In the genomic region with DNA sequence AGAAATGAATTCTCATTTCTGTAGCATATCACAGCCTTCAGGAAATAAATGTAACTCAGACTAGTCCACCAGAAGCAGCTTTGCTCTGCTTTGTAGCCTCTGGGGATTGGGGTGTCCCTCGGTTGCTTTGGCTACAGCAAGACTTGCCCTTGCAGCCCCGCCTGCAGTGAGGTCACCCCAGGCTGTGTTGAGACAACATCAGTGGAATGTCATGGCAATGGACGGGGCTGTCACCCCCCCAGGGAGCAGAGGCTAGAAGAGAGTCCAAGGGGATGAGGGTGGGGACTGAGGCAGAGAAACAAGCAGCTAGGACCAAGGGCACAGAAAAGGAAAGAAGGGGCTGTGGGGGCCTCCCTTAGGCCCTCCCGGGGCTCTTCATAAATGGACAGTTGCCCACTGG, we compare ENCODE assay signal across 14 cellular contexts. TPM values are rescaled to one million over a fixed set of nuclear protein-coding genes. Genes with fewer than 3 reads are reported as not detected.
DNase-seq lines count a peak whose midpoint lies in the region; ATAC-seq, FAIRE-seq and TF ChIP-seq lines count a peak whose summit lies in the region.
"Had no signal": no experiment of that assay in that cellular context is flagged by ENCODE, and none has a peak within 500 bp of the region (broad histone marks: within the 10 kb centered on the region; RNA-seq: fewer than 3 reads in every experiment).

No MANE protein-coding gene starts in this region.

- DNase-seq in Caco-2 (no peak), adrenal gland (peak in 6 of 7 donors; percentile 45 to 78 (median 56)), Right ventricle myocardium inferior (ENCODE audit: missing footprints) (peak; percentile 91), osteocyte (ENCODE audit: extremely low spot score, unreplicated experiment) (peak; percentile 91), NCI-H2029 treated with DMSO at 0.1 percent for 48 hours (lab: John Stamatoyannopoulos, UW) (no peak), NCI-H1417 (lab: John Stamatoyannopoulos, UW) (no peak), frontal cortex (ENCODE audit: low spot score in 2 of 2) (no peak)
- no peak for DNase-seq in activated CD4-positive, CD25-positive, alpha-beta regulatory T cell (lab: John Stamatoyannopoulos, UW)
- DNase-seq: activated naive CD4-positive, alpha-beta T cell treated with anti-CD3 and anti-CD28 coated beads, Interleukin-2, amount 10 ng/mL, durations not matched to agents 7 days and 5 days; head of caudate nucleus; NCI-H82; posterior cingulate gyrus had no signal

- CTCF ChIA-PET in Caco-2 (lab: Charles Lee) = no interaction called here

- no peaks in the 10 kb centered on the region for H3K27me3 Mint-ChIP-seq in Caco-2 (ENCODE audit: insufficient read depth, unreplicated experiment)
- H3K27me3 Mint-ChIP-seq in osteocyte (ENCODE audit: unreplicated experiment) = no peaks in the 10 kb centered on the region

- BruUV-seq in Caco-2 (replicated peaks; lab: Mats Ljungman, UMichigan) = no TSS peak

- H3K4me3 Mint-ChIP-seq in Caco-2 (ENCODE audit: unreplicated experiment) (no peak overlapping the region), osteocyte (ENCODE audit: unreplicated experiment) (peak overlapping the region; percentile 76)
- H3K4me3 Mint-ChIP-seq: activated naive CD4-positive, alpha-beta T cell treated with anti-CD3 and anti-CD28 coated beads, Interleukin-2, amount 10 ng/mL, durations not matched to agents 7 days and 5 days; B cell had no signal

- FAIRE-seq in frontal cortex (lab: Jason Lieb, UNC) = no peak
- FAIRE-seq: TTC549 had no signal

- H3K4me3 ChIP-seq in Caco-2 (ENCODE audit: low read depth, low read length) (no peak overlapping the region), adrenal gland (peak overlapping the region in 1 of 4 donors; percentile 26)

- 33 to 68% (median 41%) methylated on average over 4 of the region's 4 CpGs for WGBS in adrenal gland, 4 donors

- no peaks in the 10 kb centered on the region for H3K4me1 ChIP-seq in Caco-2
- H3K4me1 ChIP-seq in adrenal gland (replicated peaks in 1 of 2) = peaks cover 0 to 38% of the 10 kb centered on the region in 2 donors

- POLR2A ChIA-PET in Caco-2 (lab: Charles Lee) = no interaction called here

- peak; percentile 89 for ATAC-seq in Right ventricle myocardium inferior

- intact Hi-C loops in Caco-2 (cut with micrococcal nuclease; ENCODE audit: unreplicated experiment) (no loop called here), adrenal gland (cut with DNase I) (loop anchor here in 1 of 2 donors (10.0 kb wide), 1 partner anchor 52 kb away; a partner anchor contains a TSS), Right ventricle myocardium inferior (cut with DNase I) (loop anchor here (2.0 to 5.0 kb wide), 2 partner anchors 32 to 50 kb away; a partner anchor contains a TSS)

- H3K27me3 ChIP-seq in Caco-2 (replicated peaks; ENCODE audit: control insufficient read depth, insufficient read depth, low read length) (no peaks in the 10 kb centered on the region), adrenal gland (no peaks in the 10 kb centered on the region)

- TF ChIP-seq POLR2A in adrenal gland (IDR thresholded peaks at IDR 0.05) = no peak

- no peaks in the 10 kb centered on the region for H3K9me3 ChIP-seq in Caco-2
- H3K9me3 ChIP-seq in adrenal gland (replicated peaks in 1 of 3) = no peaks in the 10 kb centered on the region

- H3K36me3 ChIP-seq in Caco-2 (ENCODE audit: control insufficient read depth, insufficient read depth, low read length) (no peaks in the 10 kb centered on the region), adrenal gland (replicated peaks in 1 of 2) (no peaks in the 10 kb centered on the region)

- H3K36me3 Mint-ChIP-seq in Caco-2 (ENCODE audit: insufficient read depth, unreplicated experiment) (no peaks in the 10 kb centered on the region), osteocyte (ENCODE audit: unreplicated experiment) (peaks cover 1% of the 10 kb centered on the region)
- H3K36me3 Mint-ChIP-seq: activated naive CD4-positive, alpha-beta T cell treated with anti-CD3 and anti-CD28 coated beads, Interleukin-2, amount 10 ng/mL, durations not matched to agents 7 days and 5 days had no signal

- peak overlapping the region in 2 of 5 donors; percentile 42 to 81 for H3K27ac ChIP-seq in adrenal gland

- no peaks in the 10 kb centered on the region for H3K4me1 Mint-ChIP-seq in Caco-2 (ENCODE audit: low read depth, unreplicated experiment)
- peaks cover 70% of the 10 kb centered on the region for H3K4me1 Mint-ChIP-seq in osteocyte (ENCODE audit: unreplicated experiment)
- H3K4me1 Mint-ChIP-seq: activated naive CD4-positive, alpha-beta T cell treated with anti-CD3 and anti-CD28 coated beads, Interleukin-2, amount 10 ng/mL, durations not matched to agents 7 days and 5 days; B cell had no signal

- no peaks in the 10 kb centered on the region for H3K9me3 Mint-ChIP-seq in Caco-2 (ENCODE audit: unreplicated experiment)
- H3K9me3 Mint-ChIP-seq in osteocyte (ENCODE audit: unreplicated experiment) = no peaks in the 10 kb centered on the region
- H3K9me3 Mint-ChIP-seq: activated naive CD4-positive, alpha-beta T cell treated with anti-CD3 and anti-CD28 coated beads, Interleukin-2, amount 10 ng/mL, durations not matched to agents 7 days and 5 days had no signal

- TF ChIP-seq CTCF in Caco-2 (IDR thresholded peaks at IDR 0.05; ENCODE audit: insufficient read depth in 1 of 2, low read depth in 1 of 2, low read length in 1 of 2, severe bottlenecking in 1 of 2, unreplicated experiment in 1 of 2) (no peak), adrenal gland (IDR thresholded peaks at IDR 0.05) (no peak), osteocyte (IDR thresholded peaks at IDR 0.05) (no peak)

- H3K27ac Mint-ChIP-seq in Caco-2 (ENCODE audit: unreplicated experiment) (peak overlapping the region; percentile 59), osteocyte (ENCODE audit: unreplicated experiment) (peak overlapping the region; percentile 97)
- H3K27ac Mint-ChIP-seq: activated naive CD4-positive, alpha-beta T cell treated with anti-CD3 and anti-CD28 coated beads, Interleukin-2, amount 10 ng/mL, durations not matched to agents 7 days and 5 days; B cell had no signal

RNA-seq across cellular contexts. Expression of a gene that starts 0.9 kb away (rescaled TPM):
- 1.1 TPM in 1 of 2 replicates, not detected in the other for total RNA-seq in Caco-2 (2022)
- total RNA-seq in adrenal gland = 100 to 1,000 TPM in 3 of 8 donors, 10 to 100 TPM in 5; 20.7 to 110 (median 73.1) TPM
- 100 to 1,000 TPM in 2 of 3 donors, 1 to 10 TPM in 1; 5.1 to 251 (median 177) TPM for polyA plus RNA-seq in adrenal gland
- 70.8 TPM for total RNA-seq in Right ventricle myocardium inferior
- 166 and 181 TPM in 2 replicates for total RNA-seq in osteocyte
- 24.1 TPM for total RNA-seq in frontal cortex
- total RNA-seq: B cell had no signal

RNA-seq across cellular contexts. Expression of a gene that starts 50.9 kb away (rescaled TPM):
- total RNA-seq in Caco-2 (2022) = 70.9 and 73.8 TPM in 2 replicates
- 100 to 1,000 TPM in 4 of 8 donors, 10 to 100 TPM in 4; 72.9 to 214 (median 97.7) TPM for total RNA-seq in adrenal gland
- 10 to 100 TPM; 68.9 to 80.2 (median 73.4) TPM for polyA plus RNA-seq in adrenal gland
- total RNA-seq in Right ventricle myocardium inferior = 23.1 TPM
- total RNA-seq in osteocyte = 36.7 and 39.8 TPM in 2 replicates
- 27.3 TPM for total RNA-seq in frontal cortex

RNA-seq across cellular contexts. Expression of a gene that starts 51.0 kb away (rescaled TPM):
- 68.4 and 71.3 TPM in 2 replicates for total RNA-seq in Caco-2 (2022)
- total RNA-seq in adrenal gland = 100 to 1,000 TPM in 4 of 8 donors, 10 to 100 TPM in 4; 80.1 to 143 (median 99.2) TPM
- polyA plus RNA-seq in adrenal gland = 100 to 1,000 TPM in 1 of 3 donors, 10 to 100 TPM in 2; 30.1 to 148 (median 34.7) TPM
- 35.8 TPM for total RNA-seq in Right ventricle myocardium inferior
- total RNA-seq in osteocyte = 90.3 and 96.6 TPM in 2 replicates
- total RNA-seq in frontal cortex = 44.0 TPM

Comparison
In these comparisons a context has a peak if more than half of its experiments do, and no peak if none do; other contexts are left out.
1. DNase-seq: peak in adrenal gland (6 of 7), Right ventricle myocardium inferior (single experiment) and osteocyte (single experiment); none in Caco-2 (0 of 2), NCI-H2029 treated with DMSO at 0.1 percent for 48 hours (single experiment), activated CD4-positive, CD25-positive, alpha-beta regulatory T cell (0 of 4), NCI-H1417 (0 of 3) and frontal cortex (0 of 2).
2. RNA of a gene that starts 0.9 kb away (total RNA-seq): 166 to 181 TPM in osteocyte, 20.7 to 110 TPM in adrenal gland, 70.8 TPM in Right ventricle myocardium inferior (single experiment) and 24.1 TPM in frontal cortex (single experiment); 1.1 TPM in Caco-2; every median in the first group is over 10 times any median in the second.